ENCODE assay signal across 8 cellular contexts in the genomic region with DNA sequence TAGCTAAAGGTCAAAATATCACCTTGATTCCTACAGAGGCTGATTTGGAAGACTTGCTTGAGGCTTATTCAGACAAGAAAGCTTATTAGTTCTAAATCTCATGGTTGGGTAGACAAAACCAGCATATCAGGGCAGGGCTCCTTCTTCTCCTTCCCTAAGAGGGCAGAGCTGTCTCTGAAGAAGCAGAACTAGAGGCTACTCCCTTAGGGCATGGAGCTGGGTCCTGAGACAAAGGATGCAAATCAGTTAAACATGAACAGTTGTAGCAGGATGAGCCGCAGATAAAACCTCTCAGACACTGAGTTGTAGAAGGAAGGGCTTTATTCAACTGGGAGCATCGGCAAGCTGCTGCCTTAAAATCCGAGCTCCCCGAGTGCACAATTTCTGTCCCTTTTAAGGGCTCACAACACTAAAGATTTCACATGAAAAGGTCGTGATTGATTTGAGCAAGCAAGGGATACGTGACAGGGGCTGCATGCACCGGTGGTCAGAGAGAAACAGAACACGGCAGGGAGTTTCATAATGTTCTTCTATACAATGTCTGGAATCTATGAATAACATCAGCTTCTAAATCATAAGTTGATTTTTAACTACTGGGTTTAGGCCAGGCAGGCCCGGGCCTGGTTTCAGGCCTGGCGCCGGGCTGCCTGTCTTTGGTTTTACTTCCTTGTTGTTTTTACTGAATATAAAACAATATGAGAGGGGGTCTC.
DNase-seq lines count a peak whose midpoint lies in the region; ATAC-seq, FAIRE-seq and TF ChIP-seq lines count a peak whose summit lies in the region.
"Not testable (repeated sequence)": the region's sequence is repeated elsewhere in the genome, so short reads cannot be mapped to it uniquely, and the experiment has no call there.

No MANE protein-coding gene starts in this region.

- not testable (repeated sequence) for H2BK120ac ChIP-seq in H1 (replicated peaks; ENCODE audit: low read depth, low read length)

- H2BK15ac ChIP-seq in H1 (ENCODE audit: low read length): not testable (repeated sequence)

- peaks cover 51% of the 10 kb centered on the region for H3K4me1 ChIP-seq in OCI-LY3 (ENCODE audit: low read length)
- H3K4me1 ChIP-seq in H1 (replicated peaks in 1 of 4; ENCODE audit: control insufficient read depth in 3 of 4, insufficient read depth in 4 of 4, low read length in 3 of 4): not testable (repeated sequence)

- peaks cover 25% of the 10 kb centered on the region for H3K4me1 Mint-ChIP-seq in nephron

- not testable (repeated sequence) for H3K4ac ChIP-seq in H1 (replicated peaks; ENCODE audit: insufficient read length, low read depth, low read length)

- H2AFZ ChIP-seq in OCI-LY3 (ENCODE audit: low read depth, low read length): peak overlapping the region; percentile 73
- H2AFZ ChIP-seq in H1 (ENCODE audit: low read length): 0 out of 2 replicates have a peak overlapping the region, but pooled peaks have one; percentile 36

- peak; percentile 52 for ATAC-seq in GM19025 (IDR thresholded peaks at IDR 0.05; ENCODE audit: low read depth, unreplicated experiment)
- peak; percentile 44 for ATAC-seq in HG02678 (IDR thresholded peaks at IDR 0.05; ENCODE audit: unreplicated experiment)

- not testable (repeated sequence) for H3K79me2 ChIP-seq in OCI-LY3 (ENCODE audit: low read length); H1 (ENCODE audit: control insufficient read depth in 1 of 2, insufficient read depth in 2 of 2, low read length in 2 of 2)

- H3K4me3 ChIP-seq in OCI-LY3 (ENCODE audit: low read length): peak overlapping the region; percentile 49
- not testable (repeated sequence) for H3K4me3 ChIP-seq in H1 (ENCODE audit: extremely low read depth in 1 of 4, insufficient read depth in 2 of 4, low read depth in 3 of 4, low read length in 4 of 4)

- POLR2A ChIA-PET in H1 (lab: Charles Lee; ENCODE audit: partially characterized antibody): interaction anchor here (0.6 kb wide), 1 partner anchor 413 kb away, joined by 3 read pairs; no protein-coding TSS in a partner anchor

- H3K56ac ChIP-seq in H1 (replicated peaks; ENCODE audit: insufficient read length, low read depth, low read length): not testable (repeated sequence)

- not testable (repeated sequence) for FAIRE-seq in H1 (lab: Jason Lieb, UNC)

- H3K9ac ChIP-seq in OCI-LY3 (ENCODE audit: low read length): peak overlapping the region; percentile 59
- not testable (repeated sequence) for H3K9ac ChIP-seq in H1 (replicated peaks in 1 of 4; ENCODE audit: extremely low read depth in 1 of 4, low read depth in 3 of 4, low read length in 3 of 4)

- peak overlapping the region; percentile 71 for H3K4me2 ChIP-seq in OCI-LY3 (ENCODE audit: low read length)
- H3K4me2 ChIP-seq in H1 (ENCODE audit: insufficient read depth in 1 of 2, low read depth in 2 of 2, low read length in 2 of 2): not testable (repeated sequence)

- not testable (repeated sequence) for H4K91ac ChIP-seq in H1 (replicated peaks; ENCODE audit: insufficient read length, low read length)

- H3K23me2 ChIP-seq in H1 (ENCODE audit: low read depth, low read length): not testable (repeated sequence)

- H3K9me3 Mint-ChIP-seq in nephron: not testable (repeated sequence)

- TF ChIP-seq POLR2A in H1 (IDR thresholded peaks at IDR 0.05; ENCODE audit: control extremely low read depth in 1 of 2, low read depth in 2 of 2, low read length in 2 of 2): not testable (repeated sequence)

- not testable (repeated sequence) for H2AK5ac ChIP-seq in H1 (ENCODE audit: low read depth, low read length)

- not testable (repeated sequence) for H4K8ac ChIP-seq in H1 (ENCODE audit: extremely low read depth, insufficient read depth, low read length)

- H3K27me3 Mint-ChIP-seq in nephron (ENCODE audit: low read depth): not testable (repeated sequence)

- H3K27ac ChIP-seq in C4-2B: peak overlapping the region; percentile 71
- peak overlapping the region; percentile 83 for H3K27ac ChIP-seq in OCI-LY3 (ENCODE audit: low read length)
- H3K27ac ChIP-seq in H1 (ENCODE audit: low read depth, low read length): not testable (repeated sequence)

- H3K79me1 ChIP-seq in H1 (ENCODE audit: low read depth, low read length): not testable (repeated sequence)

- DNase-seq in H1 (ENCODE audit: low read depth in 1 of 2, low spot score in 2 of 2): not testable (repeated sequence)
- DNase-seq in kidney glomerular epithelial cell (lab: John Stamatoyannopoulos, UW): peak; percentile 78
- peak; percentile 25 for DNase-seq in retina

- CTCF ChIA-PET in H1 (lab: Charles Lee; ENCODE audit: partially characterized antibody): interaction anchor here (0.7 kb wide), 1 partner anchor 430 kb away, joined by 3 read pairs; no protein-coding TSS in a partner anchor

- not testable (repeated sequence) for TF ChIP-seq CTCF in C4-2B (conservative IDR thresholded peaks at IDR 0.05); H1 (IDR thresholded peaks at IDR 0.05; ENCODE audit: control extremely low read depth in 1 of 3, insufficient read depth in 1 of 3, low read depth in 1 of 3, low read length in 3 of 3); nephron (IDR thresholded peaks at IDR 0.05; ENCODE audit: unreplicated experiment in 3 of 3)
- TF ChIP-seq CTCF in OCI-LY3 (IDR thresholded peaks at IDR 0.05; ENCODE audit: low read depth, low read length): 0 out of 2 replicates have a peak, but pooled peaks have one; percentile 23

- H3K14ac ChIP-seq in H1 (ENCODE audit: insufficient read length): not testable (repeated sequence)

- not testable (repeated sequence) for TF ChIP-seq EP300 in H1 (IDR thresholded peaks at IDR 0.05; ENCODE audit: borderline replicate concordance in 1 of 2, low read depth in 2 of 2, low read length in 2 of 2)

- not testable (repeated sequence) for H3K23ac ChIP-seq in H1 (ENCODE audit: insufficient read length)

- not testable (repeated sequence) for H2BK5ac ChIP-seq in H1 (ENCODE audit: low read depth, low read length)

- not testable (repeated sequence) for H3K18ac ChIP-seq in H1 (ENCODE audit: extremely low read depth, low read length)

- peak overlapping the region; percentile 65 to 78 (median 73) for H3K27ac Mint-ChIP-seq in nephron

- not testable (repeated sequence) for TF ChIP-seq RAD21 in H1 (IDR thresholded peaks at IDR 0.05 in 1 of 2, conservative IDR thresholded peaks at IDR 0.05 in 1 of 2; ENCODE audit: low read depth in 2 of 2, low read length in 2 of 2)

- H3K27me3 ChIP-seq in OCI-LY3 (ENCODE audit: low read depth, low read length); H1 (replicated peaks in 1 of 4; ENCODE audit: control insufficient read depth in 3 of 4, extremely low read depth in 1 of 4, insufficient read depth in 3 of 4, low read length in 3 of 4): not testable (repeated sequence)

- H4K5ac ChIP-seq in H1 (ENCODE audit: insufficient read length, low read depth, low read length): not testable (repeated sequence)

- H3K4me3 Mint-ChIP-seq in nephron: not testable (repeated sequence)

- H3K9me3 ChIP-seq in OCI-LY3 (ENCODE audit: insufficient read depth, low read length); H1 (ENCODE audit: insufficient read depth in 2 of 2, low read depth in 1 of 2, low read length in 1 of 2): not testable (repeated sequence)

- not testable (repeated sequence) for H3K36me3 ChIP-seq in OCI-LY3 (replicated peaks; ENCODE audit: low read depth, low read length); H1 (ENCODE audit: control insufficient read depth in 2 of 4, insufficient read depth in 4 of 4, low read length in 3 of 4)

- H2BK20ac ChIP-seq in H1 (ENCODE audit: low read length): not testable (repeated sequence)

- H2BK12ac ChIP-seq in H1 (ENCODE audit: low read depth, low read length): not testable (repeated sequence)

- not testable (repeated sequence) for H4K20me1 ChIP-seq in OCI-LY3 (ENCODE audit: insufficient read depth, low read length); H1 (replicated peaks in 1 of 2; ENCODE audit: control insufficient read depth in 1 of 2, insufficient read depth in 2 of 2, low read length in 2 of 2)

- not testable (repeated sequence) for H3K36me3 Mint-ChIP-seq in nephron (ENCODE audit: low read depth)

- 96% methylated on average over 9 of the region's 11 CpGs; no CpG with 5 or more reads in 1 of the 2 experiments for WGBS in H1 (ENCODE audit: extremely low coverage in 1 of 2, insufficient coverage in 1 of 2, insufficient read length in 1 of 2, insufficient replicate concordance in 2 of 2, low coverage in 1 of 2, low lambda C conversion rate in 2 of 2, missing lambda C conversion rate in 1 of 2), 2 experiments
